Comparison of ENCODE assay signal across 7 cellular contexts in the genomic region with DNA sequence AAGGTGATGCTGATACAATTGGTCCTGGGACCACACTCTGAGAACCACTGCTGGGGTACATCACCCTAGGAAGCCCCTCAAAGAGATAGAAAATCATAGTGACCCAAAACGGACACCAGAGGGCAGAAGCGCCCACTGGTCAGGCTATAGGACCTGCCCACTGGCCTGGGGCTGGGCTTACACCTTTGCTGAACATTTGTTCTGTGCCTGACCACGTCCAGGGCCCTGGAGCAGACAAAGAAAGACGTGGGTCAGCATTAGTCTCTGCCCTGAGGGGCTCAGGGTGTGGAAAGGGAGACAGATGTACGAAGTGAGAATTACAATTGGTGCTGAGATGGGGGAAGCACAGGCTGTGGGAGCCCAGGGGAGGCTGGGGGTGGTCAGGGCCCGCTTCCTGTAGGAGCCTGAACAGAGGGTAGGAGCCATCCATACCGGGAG. TPM values are rescaled to one million over a fixed set of nuclear protein-coding genes. Genes with fewer than 3 reads are reported as not detected.
DNase-seq lines count a peak whose midpoint lies in the region; ATAC-seq and TF ChIP-seq lines count a peak whose summit lies in the region.

No MANE protein-coding gene starts in this region.

- H3K4me3 ChIP-seq in DOHH2 (ENCODE audit: low read length) (no peak overlapping the region), HUES6 (ENCODE audit: low read depth, low read length) (no peak overlapping the region), SJCRH30 (no peak overlapping the region), dorsolateral prefrontal cortex (no peak overlapping the region), right lobe of liver (no peak overlapping the region), upper lobe of left lung (no peak overlapping the region)

- H3K27ac ChIP-seq in DOHH2 (ENCODE audit: low read depth, low read length) (no peak overlapping the region), HUES6 (ENCODE audit: low read depth, low read length) (no peak overlapping the region), SJCRH30 (peak overlapping the region; percentile 16; the same call in 1 of the 2 replicates), dorsolateral prefrontal cortex (no peak overlapping the region), right lobe of liver (no peak overlapping the region), upper lobe of left lung (peak overlapping the region in 3 of 4 donors; percentile 4 to 60 (median 46))

- H3K27me3 ChIP-seq in DOHH2 (ENCODE audit: control insufficient read depth, low read length): peaks cover 4% of the 10 kb centered on the region
- 0 out of 2 replicates have a peak, but pooled peaks cover 2% of the 10 kb centered on the region for H3K27me3 ChIP-seq in HUES6 (ENCODE audit: control insufficient read depth, insufficient read depth, low read length)
- H3K27me3 ChIP-seq in SJCRH30: no peaks in the 10 kb centered on the region
- no peaks in the 10 kb centered on the region for H3K27me3 ChIP-seq in dorsolateral prefrontal cortex
- H3K27me3 ChIP-seq in right lobe of liver: no peaks in the 10 kb centered on the region
- H3K27me3 ChIP-seq in upper lobe of left lung: no peaks in the 10 kb centered on the region

- DNase-seq in SJCRH30: peak; percentile 80 to 90
- peak in 7 of 10 donors; percentile 49 to 72 (median 65) for DNase-seq in dorsolateral prefrontal cortex
- DNase-seq in right lobe of liver: peak in 2 of 3 donors; percentile 69 to 74
- peak in 1 of 2 donors; percentile 78 for DNase-seq in upper lobe of left lung

- no peaks in the 10 kb centered on the region for H4K20me1 ChIP-seq in DOHH2 (ENCODE audit: control insufficient read depth, insufficient read depth, low read depth, low read length)

- H3K9me2 ChIP-seq in DOHH2 (replicated peaks; ENCODE audit: control insufficient read depth, low read length): no peaks in the 10 kb centered on the region

- no peaks in the 10 kb centered on the region for H3K9me3 ChIP-seq in DOHH2 (ENCODE audit: control insufficient read depth, insufficient read depth, low read length)
- H3K9me3 ChIP-seq in HUES6 (ENCODE audit: control insufficient read depth, insufficient read depth, low read depth, low read length): peaks cover 6% of the 10 kb centered on the region
- H3K9me3 ChIP-seq in SJCRH30 (replicated peaks): no peaks in the 10 kb centered on the region
- no peaks in the 10 kb centered on the region for H3K9me3 ChIP-seq in right lobe of liver
- H3K9me3 ChIP-seq in upper lobe of left lung: no peaks in the 10 kb centered on the region

- no peak for TF ChIP-seq EP300 in upper lobe of left lung (IDR thresholded peaks at IDR 0.05)

- TF ChIP-seq CTCF in DOHH2 (IDR thresholded peaks at IDR 0.05; ENCODE audit: low read depth, low read length, poor library complexity, severe bottlenecking) (peak; percentile 90), dorsolateral prefrontal cortex (IDR thresholded peaks at IDR 0.05 in 54 of 56, conservative IDR thresholded peaks at IDR 0.05 in 2 of 56; ENCODE audit: low read depth in 1 of 56, partially characterized antibody in 56 of 56) (peak; percentile 23 to 98 (median 91)), right lobe of liver (IDR thresholded peaks at IDR 0.05) (peak; percentile 79 to 89 (median 86)), upper lobe of left lung (IDR thresholded peaks at IDR 0.05) (peak; percentile 74 to 91 (median 86))

- no peaks in the 10 kb centered on the region for H3F3A ChIP-seq in DOHH2 (ENCODE audit: control insufficient read depth, insufficient read depth)

- intact Hi-C loops in dorsolateral prefrontal cortex (cut with DNase I): loop anchor here in 1 of 2 donors (1.0 to 10.0 kb wide), 4 partner anchors 30 to 605 kb away; no protein-coding TSS in a partner anchor
- intact Hi-C loops in right lobe of liver (cut with DNase I): loop anchor here in 1 of 2 donors (10.0 kb wide), 1 partner anchor 263 kb away; no protein-coding TSS in a partner anchor

- H3K4me1 ChIP-seq in DOHH2 (ENCODE audit: control insufficient read depth, low read length) (peaks cover 13% of the 10 kb centered on the region), HUES6 (ENCODE audit: control insufficient read depth, insufficient read depth, low read length) (peaks cover 13% of the 10 kb centered on the region), SJCRH30 (peaks cover 2% of the 10 kb centered on the region), right lobe of liver (no peaks in the 10 kb centered on the region), upper lobe of left lung (peaks cover 5 to 9% (median 6%) of the 10 kb centered on the region in 4 donors)

- H3K4me2 ChIP-seq in DOHH2 (ENCODE audit: low read length): no peak overlapping the region

- no peak for TF ChIP-seq POLR2A in right lobe of liver (IDR thresholded peaks at IDR 0.05)
- no peak for TF ChIP-seq POLR2A in upper lobe of left lung (IDR thresholded peaks at IDR 0.05)

- ATAC-seq in right lobe of liver: peak; percentile 88 to 95 (median 91)
- peak; percentile 83 to 91 for ATAC-seq in upper lobe of left lung (ENCODE audit: low FRiP score in 2 of 2)
- ATAC-seq in GM18861 (IDR thresholded peaks at IDR 0.05; ENCODE audit: unreplicated experiment): no peak

- peak overlapping the region; percentile 35 for H3K9ac ChIP-seq in HUES6 (ENCODE audit: low read length)

- 16% methylated on average over 7 of the region's 7 CpGs for whole genome bisulfite sequencing in right lobe of liver (ENCODE audit: insufficient coverage, low coverage, low lambda C conversion rate, missing lambda C conversion rate)
- WGBS in upper lobe of left lung, 2 donors: 21 to 26% methylated on average over 7 of the region's 7 CpGs

- no peaks in the 10 kb centered on the region for H3K36me3 ChIP-seq in DOHH2 (ENCODE audit: control insufficient read depth, low read length)
- no peaks in the 10 kb centered on the region for H3K36me3 ChIP-seq in HUES6 (ENCODE audit: control insufficient read depth, insufficient read depth, low read length)
- no peaks in the 10 kb centered on the region for H3K36me3 ChIP-seq in SJCRH30
- H3K36me3 ChIP-seq in right lobe of liver: no peaks in the 10 kb centered on the region
- H3K36me3 ChIP-seq in upper lobe of left lung: no peaks in the 10 kb centered on the region

- H3K79me2 ChIP-seq in DOHH2 (ENCODE audit: control insufficient read depth, low read length): no peaks in the 10 kb centered on the region

RNA-seq across cellular contexts. Expression of gene SERPINH1, which starts 14.4 kb away (rescaled TPM):
- total RNA-seq in SJCRH30 (2014; rRNA removed; shearing (Covaris generic)): 133 and 146 TPM in 2 replicates
- total RNA-seq in dorsolateral prefrontal cortex (100 to 1,000 TPM in 5 of 120 experiments, 10 to 100 TPM in 86, 1 to 10 TPM in 29; 5.4 to 227 (median 14.8) TPM), right lobe of liver (10 to 100 TPM; 14.6 to 44.3 (median 33.8) TPM), upper lobe of left lung (100 to 1,000 TPM in 5 of 6 donors, 10 to 100 TPM in 1; 95.9 to 266 (median 145) TPM)

RNA-seq across cellular contexts. Expression of gene GDPD5, which starts 21.9 kb away (rescaled TPM):
- 4.0 and 5.8 TPM in 2 replicates for total RNA-seq in SJCRH30 (2014; rRNA removed; shearing (Covaris generic))
- total RNA-seq in dorsolateral prefrontal cortex (10 to 100 TPM; 15.7 to 42.6 (median 27.3) TPM), right lobe of liver (10 to 100 TPM in 1 of 6 experiments, 1 to 10 TPM in 5; 2.0 to 10.7 (median 4.1) TPM), upper lobe of left lung (10 to 100 TPM in 4 of 6 donors, 1 to 10 TPM in 2; 5.7 to 34.6 (median 14.0) TPM)

Comparison
In these comparisons a context has a peak if more than half of its experiments do, and no peak if none do; other contexts are left out.
1. H3K27ac ChIP-seq: peak in SJCRH30 (single experiment) and upper lobe of left lung (3 of 4); none in DOHH2 (single experiment), HUES6 (single experiment), dorsolateral prefrontal cortex (0 of 59) and right lobe of liver (0 of 3).
2. Peak in every context shown above with its lines, with median percentiles within 50 percentile points of each other: CTCF ChIP-seq.